In genomic region chr22:41468381-41469217, GRCh38 we compare ENCODE assay signal across 1 cellular context.
TF ChIP-seq lines count a peak whose summit lies in the region.

ACO2 (plus strand) TSS chr22:41469117; CDS start chr22:41469147, 30 bp downstream.
PHF5A (minus strand) TSS chr22:41468692; CDS start chr22:41468653, 39 bp downstream.

TF ChIP-seq in GM12878, 131 proteins besides CTCF, POLR2A, EP300 and RAD21 (continued from another document and continues in another):
- TF ChIP-seq CUX1 (IDR thresholded peaks at IDR 0.05; ENCODE audit: insufficient replicate concordance, low read depth, low read length) (no peak), ATF7 (IDR thresholded peaks at IDR 0.05; ENCODE audit: low read depth) (peak; percentile 89), TCF12 (IDR thresholded peaks at IDR 0.05; ENCODE audit: low read depth, low read length) (no peak), EED (IDR thresholded peaks at IDR 0.05; ENCODE audit: low read depth) (no peak), RB1 (IDR thresholded peaks at IDR 0.05; ENCODE audit: borderline replicate concordance) (peak; percentile 98; the same call in 1 of the 2 replicates), RUNX3 (IDR thresholded peaks at IDR 0.05; ENCODE audit: low read length) (peak; percentile 4), ATF3 (IDR thresholded peaks at IDR 0.05; ENCODE audit: borderline replicate concordance, extremely low read depth, low read depth, low read length) (peak; percentile 60; the same call in 1 of the 2 replicates), STAT3 (IDR thresholded peaks at IDR 0.05; ENCODE audit: low read depth, low read length) (no peak), ZBTB4 (CRISPR knock-in tag; IDR thresholded peaks at IDR 0.05) (no peak), BCL11A (IDR thresholded peaks at IDR 0.05; ENCODE audit: low read depth, low read length) (no peak), WRNIP1 (IDR thresholded peaks at IDR 0.05; ENCODE audit: borderline replicate concordance, low read depth, low read length) (no peak), IKZF2 (IDR thresholded peaks at IDR 0.05) (no peak), ZZZ3 (IDR thresholded peaks at IDR 0.05; ENCODE audit: control insufficient read depth, insufficient read length, low read depth) (no peak), CEBPZ (IDR thresholded peaks at IDR 0.05; ENCODE audit: low read depth, low read length) (0 out of 2 replicates have a peak, but pooled peaks have one; percentile 24), KAT2A (conservative IDR thresholded peaks at IDR 0.05; ENCODE audit: control insufficient read depth, low read depth, low read length) (no peak), BMI1 (IDR thresholded peaks at IDR 0.05; ENCODE audit: borderline replicate concordance) (no peak), SUZ12 (IDR thresholded peaks at IDR 0.05; ENCODE audit: unreplicated experiment) (no peak), USF1 (IDR thresholded peaks at IDR 0.05; ENCODE audit: borderline replicate concordance, extremely low read length, insufficient read depth, low read depth, low read length) (no peak), ZBED1 (IDR thresholded peaks at IDR 0.05; ENCODE audit: borderline replicate concordance) (peak; percentile 7; the same call in 1 of the 2 replicates), TBL1XR1 (IDR thresholded peaks at IDR 0.05; ENCODE audit: low read depth, low read length) (peak; percentile 60; the same call in 1 of the 2 replicates), RELA (IDR thresholded peaks at IDR 0.05; ENCODE audit: borderline replicate concordance, partially characterized antibody) (peak; percentile 85), YY1 (IDR thresholded peaks at IDR 0.05; ENCODE audit: low read depth, low read length) (peak; percentile 99), PKNOX1 (IDR thresholded peaks at IDR 0.05) (peak; percentile 96), HDAC6 (IDR thresholded peaks at IDR 0.05; ENCODE audit: unreplicated experiment) (no peak), SREBF2 (IDR thresholded peaks at IDR 0.05; ENCODE audit: low read length) (no peak), ATF2 (IDR thresholded peaks at IDR 0.05; ENCODE audit: low read length) (no peak), SP1 (IDR thresholded peaks at IDR 0.05; ENCODE audit: low read depth, low read length) (peak; percentile 83), CBX3 (IDR thresholded peaks at IDR 0.05; ENCODE audit: borderline replicate concordance, low read depth) (no peak), SRF (IDR thresholded peaks at IDR 0.05; ENCODE audit: low read depth in 2 of 2, low read length in 2 of 2) (peak; percentile 91 to 96), CBFB (IDR thresholded peaks at IDR 0.05; ENCODE audit: low read depth) (peak; percentile 84), MEF2B (IDR thresholded peaks at IDR 0.05; ENCODE audit: partially characterized antibody, poor library complexity, severe bottlenecking) (peak; percentile 86), JUND (IDR thresholded peaks at IDR 0.05; ENCODE audit: low read depth, low read length) (no peak), BRCA1 (IDR thresholded peaks at IDR 0.05; ENCODE audit: low read depth, low read length) (peak; percentile 74), HDGF (IDR thresholded peaks at IDR 0.05) (peak; percentile 33; the same call in 1 of the 2 replicates), MTA2 (IDR thresholded peaks at IDR 0.05; ENCODE audit: low read depth) (peak; percentile 91), MXI1 (IDR thresholded peaks at IDR 0.05; ENCODE audit: low read depth, low read length) (no peak; the same call in none of the 2 replicates), ZNF274 (IDR thresholded peaks at IDR 0.05; ENCODE audit: insufficient read depth, insufficient read length) (no peak), ZBTB11 (CRISPR knock-in tag; IDR thresholded peaks at IDR 0.05) (no peak), POU2F2 (IDR thresholded peaks at IDR 0.05; ENCODE audit: borderline replicate concordance, low read depth, low read length) (peak; percentile 20; the same call in 1 of the 3 replicates), ASH2L (IDR thresholded peaks at IDR 0.05; ENCODE audit: borderline replicate concordance, low read depth) (no peak)
